Comparison of ENCODE assay signal across 19 cellular contexts in genomic region chr2:3170792-3171455, GRCh38.
"Had no signal": no experiment of that assay in that cellular context is flagged by ENCODE, and none has a peak within 500 bp of the region (broad histone marks: within the 10 kb centered on the region; RNA-seq: fewer than 3 reads in every experiment).

No MANE protein-coding gene starts in this region.

- H3K4me3 ChIP-seq: body of pancreas, coronary artery, esophagus muscularis mucosa, hepatocyte, neural progenitor cell had no signal

- H3K9me3 Mint-ChIP-seq: activated CD8-positive, alpha-beta T cell treated with anti-CD3 and anti-CD28 coated beads for 36 hours; activated T-cell treated with anti-CD3 and anti-CD28 coated beads, Interleukin-2, amount 50 U/mL, for 4 hours; mesothelial cell of epicardium; neural progenitor cell; type B pancreatic cell had no signal

- H3K27ac Mint-ChIP-seq: activated CD8-positive, alpha-beta T cell treated with anti-CD3 and anti-CD28 coated beads for 36 hours; mesothelial cell of epicardium; T-helper 17 cell; type B pancreatic cell had no signal

- H3K9ac ChIP-seq: neural progenitor cell, parathyroid adenoma had no signal

- H2AFZ ChIP-seq: hepatocyte, neural progenitor cell, parathyroid adenoma had no signal

- DNase-seq: activated CD4-positive, alpha-beta T cell treated with anti-CD3 and anti-CD28 coated beads for 4 hours; activated CD8-positive, alpha-beta T cell treated with anti-CD3 and anti-CD28 coated beads for 36 hours; activated gamma-delta T cell; activated T-cell treated with anti-CD3 and anti-CD28 coated beads, Interleukin-2, amount 50 U/mL, for 4 hours; amygdala; central memory CD4-positive, alpha-beta T cell; stimulated activated CD4-positive, alpha-beta T cell treated with anti-CD3 and anti-CD28 coated beads, Interleukin-2, amount 100 ng/mL, for 48 hours; stimulated activated naive CD4-positive, alpha-beta T cell treated with Interleukin-2 at 50 U/mL for 16 hours; T-helper 17 cell; WERI-Rb-1 had no signal

- H3K27ac ChIP-seq: body of pancreas, coronary artery, esophagus muscularis mucosa, hepatocyte, neural progenitor cell, parathyroid adenoma had no signal

- H3K36me3 ChIP-seq: neural progenitor cell, WERI-Rb-1 had no signal

- H3K4me1 ChIP-seq: esophagus muscularis mucosa, parathyroid adenoma had no signal

- H3K27me3 ChIP-seq: body of pancreas, esophagus muscularis mucosa, hepatocyte, neural progenitor cell had no signal

- H3K4me2 ChIP-seq: hepatocyte, neural progenitor cell had no signal

- H3K9me3 ChIP-seq: body of pancreas, esophagus muscularis mucosa had no signal

- H3K4me3 Mint-ChIP-seq: activated CD8-positive, alpha-beta T cell treated with anti-CD3 and anti-CD28 coated beads for 36 hours; activated T-cell treated with anti-CD3 and anti-CD28 coated beads, Interleukin-2, amount 50 U/mL, for 4 hours; mesothelial cell of epicardium; neural progenitor cell; T-helper 17 cell; type B pancreatic cell had no signal

- H3K27me3 Mint-ChIP-seq: activated CD8-positive, alpha-beta T cell treated with anti-CD3 and anti-CD28 coated beads for 36 hours; T-helper 17 cell; type B pancreatic cell had no signal

- H3K79me2 ChIP-seq: hepatocyte, parathyroid adenoma had no signal

- ATAC-seq: activated CD8-positive, alpha-beta T cell treated with anti-CD3 and anti-CD28 coated beads for 36 hours; activated naive CD4-positive, alpha-beta T cell treated with anti-CD3 and anti-CD28 coated beads, Interleukin-2, amount 50 U/mL, for 72 hours; activated T-cell treated with anti-CD3 and anti-CD28 coated beads, Interleukin-2, amount 50 U/mL, for 4 hours; body of pancreas; T-helper 17 cell had no signal
